ENCODE assay signal across 10 cellular contexts in genomic region chr12:11767029-11767724, GRCh38.
DNase-seq lines count a peak whose midpoint lies in the region; ATAC-seq and TF ChIP-seq lines count a peak whose summit lies in the region.
"Had no signal": no experiment of that assay in that cellular context is flagged by ENCODE, and none has a peak within 500 bp of the region (broad histone marks: within the 10 kb centered on the region; RNA-seq: fewer than 3 reads in every experiment).

No MANE protein-coding gene starts in this region.

- ATAC-seq in HG03108 (IDR thresholded peaks at IDR 0.05; ENCODE audit: unreplicated experiment): no peak

- H3K4me3 Mint-ChIP-seq in CD14-positive monocyte (peak overlapping the region; percentile 78 to 89), IgD-negative memory B cell (peak overlapping the region in 3 of 4 donors; percentile 3 to 79 (median 56))

- H3K4me1 Mint-ChIP-seq in CD14-positive monocyte (peaks cover 93% of the 10 kb centered on the region), IgD-negative memory B cell (peaks cover 57 to 69% (median 67%) of the 10 kb centered on the region in 3 donors)

- intact Hi-C loops in CD14-positive monocyte (cut with micrococcal nuclease): loop anchor here in 1 of 2 donors (5.0 kb wide), 3 partner anchors 35 to 115 kb away; no protein-coding TSS in a partner anchor
- intact Hi-C loops in prostate gland (cut with DNase I): loop anchor here (5.0 kb wide), 1 partner anchor 115 kb away; no protein-coding TSS in a partner anchor

- TF ChIP-seq CTCF in CD14-positive monocyte (IDR thresholded peaks at IDR 0.05) (no peak), coronary artery (IDR thresholded peaks at IDR 0.05) (no peak), prostate gland (IDR thresholded peaks at IDR 0.05) (no peak)

- H3K4me1 ChIP-seq in prostate gland (replicated peaks): no peaks in the 10 kb centered on the region

- peaks cover 39 to 48% of the 10 kb centered on the region in 2 donors for H3K36me3 Mint-ChIP-seq in CD14-positive monocyte
- peaks cover 13% of the 10 kb centered on the region for H3K36me3 Mint-ChIP-seq in IgD-negative memory B cell

- H3K4me3 ChIP-seq in coronary artery: no peak overlapping the region
- H3K4me3 ChIP-seq in prostate gland: no peak overlapping the region

- H3K9me3 ChIP-seq in prostate gland: no peaks in the 10 kb centered on the region

- no peaks in the 10 kb centered on the region for H3K27me3 ChIP-seq in prostate gland (replicated peaks; ENCODE audit: insufficient read depth)

- DNase-seq in CD14-positive monocyte (ENCODE audit: low spot score) (no peak), coronary artery (ENCODE audit: low spot score) (no peak), prostate gland (ENCODE audit: low spot score) (no peak), HuH-7.5 (ENCODE audit: low spot score) (no peak), NCI-H187 treated with DMSO at 0.1 percent for 48 hours (lab: John Stamatoyannopoulos, UW) (no peak), LoVo (ENCODE audit: low spot score) (no peak)
- DNase-seq: retina, T-helper 9 cell had no signal

- no peaks in the 10 kb centered on the region for H3K36me3 ChIP-seq in prostate gland

- H3K27ac Mint-ChIP-seq in CD14-positive monocyte: peak overlapping the region; percentile 99 to 100 (median 99)
- peak overlapping the region; percentile 83 to 98 (median 96) for H3K27ac Mint-ChIP-seq in IgD-negative memory B cell

- H3K27me3 Mint-ChIP-seq in CD14-positive monocyte (ENCODE audit: low read depth in 3 of 3): no peaks in the 10 kb centered on the region
- H3K27me3 Mint-ChIP-seq in IgD-negative memory B cell: no peaks in the 10 kb centered on the region

- no peak for TF ChIP-seq POLR2A in prostate gland (IDR thresholded peaks at IDR 0.05)

- H3K27ac ChIP-seq in coronary artery: peak overlapping the region; percentile 78 to 89
- H3K27ac ChIP-seq in prostate gland: peak overlapping the region; percentile 60 to 63

- WGBS in prostate gland: 83% methylated on average over 4 of the region's 4 CpGs

- H3K9me3 Mint-ChIP-seq in CD14-positive monocyte (no peaks in the 10 kb centered on the region), IgD-negative memory B cell (no peaks in the 10 kb centered on the region)
